33 cellular contexts compared by ENCODE assay signal in the genomic region with DNA sequence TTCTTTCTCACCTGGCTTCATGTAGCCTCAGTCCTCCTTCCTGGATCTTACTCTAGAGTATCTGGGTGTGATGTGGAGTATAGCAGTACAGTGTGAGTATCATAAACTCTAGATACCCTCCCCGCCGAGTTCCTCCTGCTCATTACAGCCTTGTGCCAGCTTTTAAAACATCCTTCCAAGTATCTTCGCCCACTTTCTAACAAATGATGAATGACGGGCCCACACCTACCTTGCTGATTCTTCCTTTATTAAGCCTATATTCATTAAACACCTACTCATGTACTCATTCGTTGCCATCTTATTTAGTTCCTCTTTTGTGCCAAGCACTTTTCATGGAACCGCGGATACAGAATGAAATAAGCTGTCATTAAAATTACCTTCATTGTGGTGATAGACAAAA.
"Had no signal": no experiment of that assay in that cellular context is flagged by ENCODE, and none has a peak within 500 bp of the region (broad histone marks: within the 10 kb centered on the region; RNA-seq: fewer than 3 reads in every experiment).

No MANE protein-coding gene starts in this region.

- DNase-seq: Karpas-422, Kasumi-1, KG1, MG63, MM.1S, MV-4-11, NCI-H1048, NCI-H1092, NCI-H1092 treated with DMSO at 0.1 percent for 48 hours, NCI-H1105, NCI-H1105 treated with DMSO at 0.1 percent for 48 hours, NCI-H1417, NCI-H1417 treated with DMSO at 0.1 percent for 48 hours, NCI-H1436, NCI-H1436 treated with DMSO at 0.1 percent for 48 hours, NCI-H146, NCI-H1694, NCI-H1694 treated with DMSO at 0.1 percent for 48 hours, NCI-H187, NCI-H187 treated with DMSO at 0.1 percent for 48 hours, NCI-H1930, NCI-H2029, NCI-H2029 treated with DMSO at 0.1 percent for 48 hours, NCI-H2081, NCI-H2081 treated with DMSO at 0.1 percent for 48 hours, NCI-H2107, NCI-H2171, NCI-H2171 treated with DMSO at 0.1 percent for 48 hours, NCI-H2227 treated with DMSO at 0.1 percent for 48 hours, NCI-H226, NCI-H345, NCI-H446, NCI-H446 treated with DMSO at 0.1 percent for 48 hours had no signal

- H3K4me3 ChIP-seq: MG63 had no signal
